Comparison of ENCODE assay signal across 8 cellular contexts in genomic region chr6:31619805-31620585, GRCh38. TPM values are rescaled to one million over a fixed set of nuclear protein-coding genes. Genes with fewer than 3 reads are reported as not detected.
DNase-seq lines count a peak whose midpoint lies in the region; ATAC-seq and TF ChIP-seq lines count a peak whose summit lies in the region.

No MANE protein-coding gene starts in this region.

- H2BK12ac ChIP-seq in trophoblast cell (ENCODE audit: low read length) = peak overlapping the region; percentile 33

- H3K9me3 ChIP-seq in adrenal gland (replicated peaks in 1 of 3) (no peaks in the 10 kb centered on the region), heart left ventricle (no peaks in the 10 kb centered on the region), trophoblast cell (ENCODE audit: insufficient read depth, low read depth, low read length) (no peaks in the 10 kb centered on the region), transverse colon (no peaks in the 10 kb centered on the region)

- H3K14ac ChIP-seq in trophoblast cell (ENCODE audit: low read length) = peak overlapping the region; percentile 73

- H3K18ac ChIP-seq in trophoblast cell (ENCODE audit: low read length) = peak overlapping the region; percentile 58

- peak; percentile 74 for ATAC-seq in HG02852 (IDR thresholded peaks at IDR 0.05; ENCODE audit: unreplicated experiment)
- ATAC-seq in heart left ventricle = peak; percentile 91 to 97 (median 96)

- peak overlapping the region; percentile 48 for H3K4me2 ChIP-seq in trophoblast cell (ENCODE audit: low read length)

- peak overlapping the region; percentile 87 for H4K91ac ChIP-seq in trophoblast cell (ENCODE audit: low read depth, low read length)

- TF ChIP-seq EP300 in transverse colon (IDR thresholded peaks at IDR 0.05; ENCODE audit: low read depth) = no peak

- H3K36me3 ChIP-seq in adrenal gland (replicated peaks in 1 of 2) (peaks cover 0 to 22% of the 10 kb centered on the region in 2 donors), heart left ventricle (peaks cover 2 to 28% (median 24%) of the 10 kb centered on the region in 9 donors), trophoblast cell (ENCODE audit: control insufficient read depth in 1 of 2, insufficient read depth in 2 of 2, low read length in 2 of 2) (peaks cover 19 to 20% of the 10 kb centered on the region in 2 experiments), transverse colon (peaks cover 0 to 16% (median 8%) of the 10 kb centered on the region in 4 donors)

- peak overlapping the region; percentile 37 for H3K4ac ChIP-seq in trophoblast cell (ENCODE audit: low read depth, low read length)

- DNase-seq in GM13976 (ENCODE audit: low spot score) = peak; percentile 89
- DNase-seq in NCI-H1436 treated with DMSO at 0.1 percent for 48 hours (lab: John Stamatoyannopoulos, UW) = peak; percentile 96
- DNase-seq in T follicular helper cell (ENCODE audit: low read depth) = peak; percentile 95
- DNase-seq in adrenal gland = peak; percentile 97 to 99 (median 98)
- peak; percentile 97 to 99 (median 98) for DNase-seq in heart left ventricle
- peak; percentile 98 to 99 for DNase-seq in trophoblast cell
- DNase-seq in transverse colon = peak; percentile 98

- TF ChIP-seq POLR2A in adrenal gland (IDR thresholded peaks at IDR 0.05) (peak in 1 of 2 donors; percentile 79), heart left ventricle (IDR thresholded peaks at IDR 0.05) (peak; percentile 52 to 87), transverse colon (IDR thresholded peaks at IDR 0.05) (peak; percentile 96)

- no peak overlapping the region for H2AK5ac ChIP-seq in trophoblast cell (ENCODE audit: low read length)

- H2BK120ac ChIP-seq in trophoblast cell (ENCODE audit: insufficient read depth, low read length, poor library complexity) = peak overlapping the region; percentile 67

- TF ChIP-seq CTCF in GM13976 (IDR thresholded peaks at IDR 0.05; ENCODE audit: borderline replicate concordance, control extremely low read depth, extremely low read depth, insufficient read depth, missing control alignments) (no peak), adrenal gland (IDR thresholded peaks at IDR 0.05) (no peak), heart left ventricle (IDR thresholded peaks at IDR 0.05) (no peak), transverse colon (IDR thresholded peaks at IDR 0.05) (peak in 1 of 5 experiments; percentile 27)

- H3K9ac ChIP-seq in trophoblast cell (ENCODE audit: low read length) = peak overlapping the region; percentile 0

- H3K23ac ChIP-seq in trophoblast cell (ENCODE audit: low read length) = no peak overlapping the region

- peak overlapping the region in 2 of 4 donors; percentile 14 to 72 for H3K4me3 ChIP-seq in adrenal gland
- peak overlapping the region in 11 of 12 donors; percentile 60 to 97 (median 87) for H3K4me3 ChIP-seq in heart left ventricle
- H3K4me3 ChIP-seq in trophoblast cell (ENCODE audit: low read depth, low read length) = peak overlapping the region; percentile 65
- H3K4me3 ChIP-seq in transverse colon = peak overlapping the region; percentile 46 to 99 (median 76)

- H3K79me2 ChIP-seq in trophoblast cell (ENCODE audit: control insufficient read depth, insufficient read depth, low read length, poor library complexity) = peaks cover 17% of the 10 kb centered on the region

- H4K12ac ChIP-seq in trophoblast cell (ENCODE audit: low read depth, low read length) = peak overlapping the region; percentile 81

- H2AFZ ChIP-seq in trophoblast cell (ENCODE audit: insufficient read depth, low read length, poor library complexity) = peak overlapping the region; percentile 75

- intact Hi-C loops in adrenal gland (cut with DNase I) (no loop called here), heart left ventricle (cut with DNase I) (loop anchor here in 5 of 10 donors (1.0 to 5.0 kb wide), 3 partner anchors 32 to 45 kb away; partner anchors contain the start of genes BAG6 (in 3 of the 5) and APOM (in 1 of the 5)), transverse colon (cut with DNase I; ENCODE audit: low total_unique reads) (no loop called here)

- H3K79me1 ChIP-seq in trophoblast cell (ENCODE audit: low read length) = peaks cover 7% of the 10 kb centered on the region

- peak overlapping the region; percentile 92 to 99 (median 97) for H3K27ac ChIP-seq in adrenal gland
- H3K27ac ChIP-seq in heart left ventricle = peak overlapping the region; percentile 86 to 99 (median 96)
- H3K27ac ChIP-seq in trophoblast cell (ENCODE audit: low read depth, low read length) = peak overlapping the region; percentile 90
- peak overlapping the region; percentile 94 to 99 (median 97) for H3K27ac ChIP-seq in transverse colon

- WGBS in adrenal gland, 4 donors = 0 to 1% (median 1%) methylated on average over 47 to 50 of the region's 50 CpGs
- 0 to 1% (median 0%) methylated on average over 50 of the region's 50 CpGs for WGBS in heart left ventricle, 4 donors
- WGBS in trophoblast cell (ENCODE audit: extremely low coverage, insufficient coverage, insufficient read length) = no CpG with 5 or more reads among the region's 50 CpGs
- 0 to 1% methylated on average over 22 to 50 of the region's 50 CpGs for WGBS in transverse colon (ENCODE audit: low coverage in 1 of 2), 2 donors

- H3K4me1 ChIP-seq in adrenal gland (replicated peaks in 1 of 2) = peaks cover 14 to 17% of the 10 kb centered on the region in 2 donors
- peaks cover 0 to 32% (median 21%) of the 10 kb centered on the region in 12 donors for H3K4me1 ChIP-seq in heart left ventricle
- peaks cover 4 to 7% of the 10 kb centered on the region in 2 experiments for H3K4me1 ChIP-seq in trophoblast cell (ENCODE audit: control insufficient read depth in 1 of 2, insufficient read depth in 2 of 2, low read length in 2 of 2)
- peaks cover 0 to 27% (median 20%) of the 10 kb centered on the region in 4 donors for H3K4me1 ChIP-seq in transverse colon

- in situ Hi-C loops in GM13976 (cut with MboI; ENCODE audit: low sequenced_read_pairs, unreplicated experiment) (no loop called here), transverse colon (cut with MboI; ENCODE audit: low pct_ligation_motif_present in 1 of 4, low pct_unique_long_range_greater_than_20kb in 1 of 4, low sequenced_read_pairs in 3 of 4) (no loop called here)

- no peaks in the 10 kb centered on the region for H3K27me3 ChIP-seq in adrenal gland
- H3K27me3 ChIP-seq in heart left ventricle = no peaks in the 10 kb centered on the region
- no peaks in the 10 kb centered on the region for H3K27me3 ChIP-seq in trophoblast cell (ENCODE audit: insufficient read depth, low read length)
- H3K27me3 ChIP-seq in transverse colon = no peaks in the 10 kb centered on the region

- H4K8ac ChIP-seq in trophoblast cell (ENCODE audit: low read depth, low read length) = peak overlapping the region; percentile 92

- peak overlapping the region; percentile 81 for H2BK5ac ChIP-seq in trophoblast cell (ENCODE audit: low read depth, low read length, poor library complexity)

RNA-seq across cellular contexts. Expression of gene PRRC2A, which starts 0.5 kb away (rescaled TPM):
- total RNA-seq in adrenal gland = 100 to 1,000 TPM in 5 of 8 donors, 10 to 100 TPM in 3; 77.1 to 198 (median 121) TPM
- polyA plus RNA-seq in adrenal gland = 100 to 1,000 TPM in 2 of 3 donors, 10 to 100 TPM in 1; 55.6 to 419 (median 330) TPM
- total RNA-seq in heart left ventricle = 100 to 1,000 TPM in 4 of 9 donors, 10 to 100 TPM in 5; 75.1 to 119 (median 97.4) TPM
- 100 to 1,000 TPM in 1 of 2 donors, 10 to 100 TPM in 1; 88.1 to 111 TPM for polyA plus RNA-seq in heart left ventricle
- 98.0 and 98.6 TPM in 2 replicates for polyA plus RNA-seq in trophoblast cell (2013)
- 100 to 1,000 TPM in 1 of 4 donors, 10 to 100 TPM in 3; 63.9 to 138 (median 85.8) TPM for total RNA-seq in transverse colon

RNA-seq across cellular contexts. Expression of gene AIF1, which starts 5.0 kb away (rescaled TPM):
- total RNA-seq in adrenal gland = 100 to 1,000 TPM in 1 of 8 donors, 10 to 100 TPM in 7; 18.4 to 104 (median 66.3) TPM
- 10 to 100 TPM; 61.4 to 81.6 (median 73.0) TPM for polyA plus RNA-seq in adrenal gland
- 100 to 1,000 TPM in 1 of 9 donors, 10 to 100 TPM in 3, 1 to 10 TPM in 5; 5.7 to 120 (median 9.5) TPM for total RNA-seq in heart left ventricle
- 10 to 100 TPM in 1 of 2 donors, 1 to 10 TPM in 1; 6.7 to 18.4 TPM for polyA plus RNA-seq in heart left ventricle
- not detected in 2 replicates for polyA plus RNA-seq in trophoblast cell (2013)
- 10 to 100 TPM in 2 of 4 donors, 1 to 10 TPM in 1, not detected in 1; 9.4 to 19.5 (median 17.3) TPM for total RNA-seq in transverse colon

RNA-seq across cellular contexts. Expression of gene NCR3, which starts 27.2 kb away (rescaled TPM):
- total RNA-seq in adrenal gland = under 1 TPM in 1 of 8 donors, not detected in 7; 0.46 TPM
- under 1 TPM in 2 of 3 donors, not detected in 1; 0.10 to 0.24 TPM for polyA plus RNA-seq in adrenal gland
- 1 to 10 TPM in 1 of 9 donors, under 1 TPM in 1, not detected in 7; 1.00 to 2.5 TPM for total RNA-seq in heart left ventricle
- not detected for polyA plus RNA-seq in heart left ventricle
- not detected in 2 replicates for polyA plus RNA-seq in trophoblast cell (2013)
- not detected for total RNA-seq in transverse colon

RNA-seq across cellular contexts. Expression of gene BAG6, which starts 32.5 kb away (rescaled TPM):
- total RNA-seq in adrenal gland (100 to 1,000 TPM; 247 to 336 (median 315) TPM), heart left ventricle (100 to 1,000 TPM; 265 to 499 (median 284) TPM), transverse colon (100 to 1,000 TPM; 221 to 310 (median 231) TPM)
- polyA plus RNA-seq in adrenal gland (100 to 1,000 TPM; 170 to 799 (median 668) TPM), heart left ventricle (100 to 1,000 TPM; 307 to 378 TPM)
- polyA plus RNA-seq in trophoblast cell (2013) = 204 and 206 TPM in 2 replicates

RNA-seq across cellular contexts. Expression of gene LST1, which starts 33.9 kb away (rescaled TPM):
- 10 to 100 TPM; 12.1 to 29.0 (median 20.7) TPM for total RNA-seq in adrenal gland
- polyA plus RNA-seq in adrenal gland = 10 to 100 TPM in 2 of 3 donors, 1 to 10 TPM in 1; 9.7 to 67.8 (median 49.2) TPM
- total RNA-seq in heart left ventricle = 10 to 100 TPM in 2 of 9 donors, 1 to 10 TPM in 6, not detected in 1; 1.6 to 58.0 (median 3.7) TPM
- 1 to 10 TPM; 2.3 to 5.2 TPM for polyA plus RNA-seq in heart left ventricle
- polyA plus RNA-seq in trophoblast cell (2013) = 0.31 and 0.34 TPM in 2 replicates
- 1 to 10 TPM in 3 of 4 donors, not detected in 1; 1.1 to 7.6 (median 1.9) TPM for total RNA-seq in transverse colon
